Comparison of ENCODE assay signal across 1 cellular context in the genomic region with DNA sequence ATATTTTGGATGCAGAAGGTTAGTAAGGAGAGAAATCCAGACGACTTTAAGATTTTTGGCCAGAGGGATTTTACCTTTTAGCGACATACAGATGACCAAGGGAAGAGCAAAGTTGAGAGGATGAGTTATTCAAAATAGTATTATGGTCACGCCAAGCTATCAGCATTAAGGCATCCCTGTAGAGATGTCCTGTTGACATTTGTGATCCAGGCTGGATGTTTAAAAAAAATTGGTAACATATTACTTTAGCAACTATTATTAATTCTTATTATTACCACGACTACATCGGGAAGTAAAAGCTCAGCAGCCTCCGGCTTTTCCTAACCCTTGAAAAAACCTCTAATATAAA.
TF ChIP-seq lines count a peak whose summit lies in the region.

No MANE protein-coding gene starts in this region.

TF ChIP-seq in HepG2, 621 proteins besides CTCF, POLR2A, EP300 and RAD21:
- no peak for TF ChIP-seq IRF2 (CRISPR knock-in tag; IDR thresholded peaks at IDR 0.05)
- no peak for TF ChIP-seq IKZF4 (CRISPR knock-in tag; IDR thresholded peaks at IDR 0.05; ENCODE audit: borderline replicate concordance, low read depth, not compliant biosample characterization)
- no peak for TF ChIP-seq FOXM1 (CRISPR knock-in tag; IDR thresholded peaks at IDR 0.05)
- TF ChIP-seq, protein P1, sequence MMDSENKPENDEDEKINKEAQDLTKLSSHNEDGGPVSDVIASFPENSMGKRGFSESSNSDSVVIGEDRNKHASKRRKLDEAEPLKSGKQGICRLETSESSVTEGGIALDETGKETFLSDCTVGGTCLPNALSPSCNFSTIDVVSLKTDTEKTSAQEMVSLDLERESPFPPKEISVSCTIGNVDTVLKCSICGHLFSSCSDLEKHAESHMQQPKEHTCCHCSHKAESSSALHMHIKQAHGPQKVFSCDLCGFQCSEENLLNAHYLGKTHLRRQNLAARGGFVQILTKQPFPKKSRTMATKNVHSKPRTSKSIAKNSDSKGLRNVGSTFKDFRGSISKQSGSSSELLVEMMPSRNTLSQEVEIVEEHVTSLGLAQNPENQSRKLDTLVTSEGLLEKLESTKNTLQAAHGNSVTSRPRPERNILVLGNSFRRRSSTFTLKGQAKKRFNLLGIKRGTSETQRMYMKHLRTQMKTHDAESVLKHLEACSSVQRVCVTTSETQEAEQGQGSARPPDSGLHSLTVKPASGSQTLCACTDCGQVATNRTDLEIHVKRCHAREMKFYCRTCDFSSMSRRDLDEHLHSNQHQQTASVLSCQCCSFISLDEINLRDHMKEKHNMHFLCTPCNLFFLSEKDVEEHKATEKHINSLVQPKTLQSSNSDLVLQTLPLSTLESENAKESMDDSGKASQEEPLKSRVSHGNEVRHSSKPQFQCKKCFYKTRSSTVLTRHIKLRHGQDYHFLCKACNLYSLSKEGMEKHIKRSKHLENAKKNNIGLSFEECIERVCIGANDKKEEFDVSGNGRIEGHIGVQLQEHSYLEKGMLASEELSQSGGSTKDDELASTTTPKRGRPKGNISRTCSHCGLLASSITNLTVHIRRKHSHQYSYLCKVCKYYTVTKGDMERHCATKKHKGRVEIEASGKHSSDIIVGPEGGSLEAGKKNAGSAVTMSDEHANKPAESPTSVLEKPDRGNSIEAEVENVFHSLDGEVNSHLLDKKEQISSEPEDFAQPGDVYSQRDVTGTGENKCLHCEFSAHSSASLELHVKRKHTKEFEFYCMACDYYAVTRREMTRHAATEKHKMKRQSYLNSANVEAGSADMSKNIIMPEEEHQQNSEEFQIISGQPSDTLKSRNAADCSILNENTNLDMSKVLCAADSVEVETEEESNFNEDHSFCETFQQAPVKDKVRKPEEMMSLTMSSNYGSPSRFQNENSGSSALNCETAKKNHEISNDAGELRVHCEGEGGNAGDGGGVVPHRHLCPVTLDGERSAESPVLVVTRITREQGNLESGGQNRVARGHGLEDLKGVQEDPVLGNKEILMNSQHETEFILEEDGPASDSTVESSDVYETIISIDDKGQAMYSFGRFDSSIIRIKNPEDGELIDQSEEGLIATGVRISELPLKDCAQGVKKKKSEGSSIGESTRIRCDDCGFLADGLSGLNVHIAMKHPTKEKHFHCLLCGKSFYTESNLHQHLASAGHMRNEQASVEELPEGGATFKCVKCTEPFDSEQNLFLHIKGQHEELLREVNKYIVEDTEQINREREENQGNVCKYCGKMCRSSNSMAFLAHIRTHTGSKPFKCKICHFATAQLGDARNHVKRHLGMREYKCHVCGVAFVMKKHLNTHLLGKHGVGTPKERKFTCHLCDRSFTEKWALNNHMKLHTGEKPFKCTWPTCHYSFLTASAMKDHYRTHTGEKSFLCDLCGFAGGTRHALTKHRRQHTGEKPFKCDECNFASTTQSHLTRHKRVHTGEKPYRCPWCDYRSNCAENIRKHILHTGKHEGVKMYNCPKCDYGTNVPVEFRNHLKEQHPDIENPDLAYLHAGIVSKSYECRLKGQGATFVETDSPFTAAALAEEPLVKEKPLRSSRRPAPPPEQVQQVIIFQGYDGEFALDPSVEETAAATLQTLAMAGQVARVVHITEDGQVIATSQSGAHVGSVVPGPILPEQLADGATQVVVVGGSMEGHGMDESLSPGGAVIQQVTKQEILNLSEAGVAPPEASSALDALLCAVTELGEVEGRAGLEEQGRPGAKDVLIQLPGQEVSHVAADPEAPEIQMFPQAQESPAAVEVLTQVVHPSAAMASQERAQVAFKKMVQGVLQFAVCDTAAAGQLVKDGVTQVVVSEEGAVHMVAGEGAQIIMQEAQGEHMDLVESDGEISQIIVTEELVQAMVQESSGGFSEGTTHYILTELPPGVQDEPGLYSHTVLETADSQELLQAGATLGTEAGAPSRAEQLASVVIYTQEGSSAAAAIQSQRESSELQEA (CRISPR knock-in tag; IDR thresholded peaks at IDR 0.05; ENCODE audit: not compliant biosample characterization): no peak
- TF ChIP-seq, protein P2, sequence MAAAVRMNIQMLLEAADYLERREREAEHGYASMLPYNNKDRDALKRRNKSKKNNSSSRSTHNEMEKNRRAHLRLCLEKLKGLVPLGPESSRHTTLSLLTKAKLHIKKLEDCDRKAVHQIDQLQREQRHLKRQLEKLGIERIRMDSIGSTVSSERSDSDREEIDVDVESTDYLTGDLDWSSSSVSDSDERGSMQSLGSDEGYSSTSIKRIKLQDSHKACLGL (CRISPR knock-in tag; IDR thresholded peaks at IDR 0.05): no peak
- no peak for TF ChIP-seq TCF7 (IDR thresholded peaks at IDR 0.05; ENCODE audit: low read depth)
- 0 out of 2 replicates have a peak, but pooled peaks have one; percentile 49 for TF ChIP-seq RORA (CRISPR knock-in tag; IDR thresholded peaks at IDR 0.05)
- TF ChIP-seq, protein P3, sequence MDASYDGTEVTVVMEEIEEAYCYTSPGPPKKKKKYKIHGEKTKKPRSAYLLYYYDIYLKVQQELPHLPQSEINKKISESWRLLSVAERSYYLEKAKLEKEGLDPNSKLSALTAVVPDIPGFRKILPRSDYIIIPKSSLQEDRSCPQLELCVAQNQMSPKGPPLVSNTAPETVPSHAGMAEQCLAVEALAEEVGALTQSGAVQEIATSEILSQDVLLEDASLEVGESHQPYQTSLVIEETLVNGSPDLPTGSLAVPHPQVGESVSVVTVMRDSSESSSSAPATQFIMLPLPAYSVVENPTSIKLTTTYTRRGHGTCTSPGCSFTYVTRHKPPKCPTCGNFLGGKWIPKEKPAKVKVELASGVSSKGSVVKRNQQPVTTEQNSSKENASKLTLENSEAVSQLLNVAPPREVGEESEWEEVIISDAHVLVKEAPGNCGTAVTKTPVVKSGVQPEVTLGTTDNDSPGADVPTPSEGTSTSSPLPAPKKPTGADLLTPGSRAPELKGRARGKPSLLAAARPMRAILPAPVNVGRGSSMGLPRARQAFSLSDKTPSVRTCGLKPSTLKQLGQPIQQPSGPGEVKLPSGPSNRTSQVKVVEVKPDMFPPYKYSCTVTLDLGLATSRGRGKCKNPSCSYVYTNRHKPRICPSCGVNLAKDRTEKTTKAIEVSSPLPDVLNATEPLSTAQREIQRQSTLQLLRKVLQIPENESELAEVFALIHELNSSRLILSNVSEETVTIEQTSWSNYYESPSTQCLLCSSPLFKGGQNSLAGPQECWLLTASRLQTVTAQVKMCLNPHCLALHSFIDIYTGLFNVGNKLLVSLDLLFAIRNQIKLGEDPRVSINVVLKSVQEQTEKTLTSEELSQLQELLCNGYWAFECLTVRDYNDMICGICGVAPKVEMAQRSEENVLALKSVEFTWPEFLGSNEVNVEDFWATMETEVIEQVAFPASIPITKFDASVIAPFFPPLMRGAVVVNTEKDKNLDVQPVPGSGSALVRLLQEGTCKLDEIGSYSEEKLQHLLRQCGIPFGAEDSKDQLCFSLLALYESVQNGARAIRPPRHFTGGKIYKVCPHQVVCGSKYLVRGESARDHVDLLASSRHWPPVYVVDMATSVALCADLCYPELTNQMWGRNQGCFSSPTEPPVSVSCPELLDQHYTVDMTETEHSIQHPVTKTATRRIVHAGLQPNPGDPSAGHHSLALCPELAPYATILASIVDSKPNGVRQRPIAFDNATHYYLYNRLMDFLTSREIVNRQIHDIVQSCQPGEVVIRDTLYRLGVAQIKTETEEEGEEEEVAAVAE (CRISPR knock-in tag; IDR thresholded peaks at IDR 0.05; ENCODE audit: borderline replicate concordance): 0 out of 2 replicates have a peak, but pooled peaks have one; percentile 3
- no peak for TF ChIP-seq ZNF468 (CRISPR knock-in tag; IDR thresholded peaks at IDR 0.05)
- no peak for TF ChIP-seq RNF219 (CRISPR knock-in tag; IDR thresholded peaks at IDR 0.05)
- TF ChIP-seq RELA (CRISPR knock-in tag; IDR thresholded peaks at IDR 0.05): no peak
- TF ChIP-seq, protein P4, sequence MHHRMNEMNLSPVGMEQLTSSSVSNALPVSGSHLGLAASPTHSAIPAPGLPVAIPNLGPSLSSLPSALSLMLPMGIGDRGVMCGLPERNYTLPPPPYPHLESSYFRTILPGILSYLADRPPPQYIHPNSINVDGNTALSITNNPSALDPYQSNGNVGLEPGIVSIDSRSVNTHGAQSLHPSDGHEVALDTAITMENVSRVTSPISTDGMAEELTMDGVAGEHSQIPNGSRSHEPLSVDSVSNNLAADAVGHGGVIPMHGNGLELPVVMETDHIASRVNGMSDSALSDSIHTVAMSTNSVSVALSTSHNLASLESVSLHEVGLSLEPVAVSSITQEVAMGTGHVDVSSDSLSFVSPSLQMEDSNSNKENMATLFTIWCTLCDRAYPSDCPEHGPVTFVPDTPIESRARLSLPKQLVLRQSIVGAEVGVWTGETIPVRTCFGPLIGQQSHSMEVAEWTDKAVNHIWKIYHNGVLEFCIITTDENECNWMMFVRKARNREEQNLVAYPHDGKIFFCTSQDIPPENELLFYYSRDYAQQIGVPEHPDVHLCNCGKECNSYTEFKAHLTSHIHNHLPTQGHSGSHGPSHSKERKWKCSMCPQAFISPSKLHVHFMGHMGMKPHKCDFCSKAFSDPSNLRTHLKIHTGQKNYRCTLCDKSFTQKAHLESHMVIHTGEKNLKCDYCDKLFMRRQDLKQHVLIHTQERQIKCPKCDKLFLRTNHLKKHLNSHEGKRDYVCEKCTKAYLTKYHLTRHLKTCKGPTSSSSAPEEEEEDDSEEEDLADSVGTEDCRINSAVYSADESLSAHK (CRISPR knock-in tag; IDR thresholded peaks at IDR 0.05; ENCODE audit: borderline replicate concordance): no peak
- TF ChIP-seq SP140L (CRISPR knock-in tag; IDR thresholded peaks at IDR 0.05; ENCODE audit: borderline replicate concordance): 0 out of 2 replicates have a peak, but pooled peaks have one; percentile 1
- no peak for TF ChIP-seq ZNF768 (CRISPR knock-in tag; IDR thresholded peaks at IDR 0.05)
- TF ChIP-seq NONO (IDR thresholded peaks at IDR 0.05): no peak
- TF ChIP-seq NONO (CRISPR knock-in tag; conservative IDR thresholded peaks at IDR 0.05): no peak
